In the genomic region with DNA sequence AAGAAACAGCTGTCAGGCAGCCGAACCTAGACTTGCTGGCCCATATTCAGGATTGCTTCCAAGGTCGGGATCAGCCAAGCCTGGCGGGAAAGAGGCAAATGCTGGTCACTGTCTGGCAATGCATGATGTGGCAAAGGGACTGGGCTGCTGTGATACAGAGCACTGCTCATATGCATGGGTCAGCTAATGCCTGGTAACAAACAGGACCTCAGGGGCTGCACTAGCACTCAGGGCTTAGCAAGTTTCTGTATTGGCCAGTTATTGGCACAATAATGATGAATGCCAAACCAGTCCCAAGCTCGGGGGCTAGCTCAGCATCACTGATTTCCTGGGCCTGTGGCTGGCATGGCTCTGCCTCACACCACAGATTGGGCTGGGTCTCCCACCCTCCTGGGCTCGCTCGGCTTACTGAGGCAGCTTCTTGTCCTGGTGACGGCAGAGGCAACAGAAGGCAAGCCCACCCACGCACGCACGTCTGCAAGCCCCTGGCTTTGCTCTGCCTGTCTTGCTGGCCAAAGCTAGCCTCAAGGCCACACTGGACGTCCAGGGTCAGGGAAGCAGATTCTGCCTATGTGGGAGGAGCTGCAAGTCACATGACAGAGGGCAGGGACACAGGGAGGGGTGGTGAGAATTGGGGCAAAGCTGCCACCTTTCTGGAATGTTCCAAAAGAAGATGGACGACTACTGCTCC, we compare ENCODE assay signal across 19 cellular contexts. TPM values are rescaled to one million over a fixed set of nuclear protein-coding genes. Genes with fewer than 3 reads are reported as not detected.
"Had no signal": no experiment of that assay in that cellular context is flagged by ENCODE, and none has a peak within 500 bp of the region (broad histone marks: within the 10 kb centered on the region; RNA-seq: fewer than 3 reads in every experiment).

No MANE protein-coding gene starts in this region.

- H3K27me3 ChIP-seq: foreskin keratinocyte had no signal

- ATAC-seq: foreskin keratinocyte; left cardiac atrium; lower lobe of right lung; stimulated activated effector memory CD8-positive, alpha-beta T cell treated with anti-CD3 and anti-CD28 coated beads, Interleukin-12 subunit alpha, Interleukin-12 subunit beta, amount 100 ng/mL, for 72 hours had no signal

- H3K4me1 ChIP-seq: foreskin keratinocyte, left ventricle myocardium inferior, lower lobe of right lung, right atrium auricular region had no signal

- H3K4me3 ChIP-seq: coronary artery, left ventricle myocardium inferior, lower lobe of right lung, right atrium auricular region had no signal

- DNase-seq: effector CD4-positive, alpha-beta T cell; endodermal cell; erythroblast; foreskin keratinocyte; immature natural killer cell; kidney; left cardiac atrium; left ventricle myocardium inferior; lower lobe of right lung; midbrain; nephron progenitor cell; stimulated activated CD4-positive, alpha-beta T cell treated with anti-CD3 and anti-CD28 coated beads, Interleukin-4, amount 100 ng/mL, for 1 hour; stimulated activated CD8-positive, alpha-beta memory T cell treated with anti-CD3 and anti-CD28 coated beads, Interleukin-4, amount 100 ng/mL, for 48 hours; trophoblast cell had no signal

- H3K36me3 ChIP-seq: left ventricle myocardium inferior, lower lobe of right lung, neutrophil, right atrium auricular region had no signal

- H3K9me3 ChIP-seq: left ventricle myocardium inferior, lower lobe of right lung, neutrophil, right atrium auricular region had no signal

- FAIRE-seq: endothelial cell of umbilical vein, kidney had no signal

- H3K27ac ChIP-seq: coronary artery, foreskin keratinocyte, left ventricle myocardium inferior, lower lobe of right lung, neutrophil, right atrium auricular region had no signal

RNA-seq across cellular contexts. Expression of gene NPTX1, which starts 46.8 kb away (rescaled TPM):
- total RNA-seq: endothelial cell of umbilical vein, left cardiac atrium, left ventricle myocardium inferior, right atrium auricular region had no signal
- polyA plus RNA-seq: foreskin keratinocyte had no signal
